Comparison of ENCODE assay signal across 21 cellular contexts in the genomic region with DNA sequence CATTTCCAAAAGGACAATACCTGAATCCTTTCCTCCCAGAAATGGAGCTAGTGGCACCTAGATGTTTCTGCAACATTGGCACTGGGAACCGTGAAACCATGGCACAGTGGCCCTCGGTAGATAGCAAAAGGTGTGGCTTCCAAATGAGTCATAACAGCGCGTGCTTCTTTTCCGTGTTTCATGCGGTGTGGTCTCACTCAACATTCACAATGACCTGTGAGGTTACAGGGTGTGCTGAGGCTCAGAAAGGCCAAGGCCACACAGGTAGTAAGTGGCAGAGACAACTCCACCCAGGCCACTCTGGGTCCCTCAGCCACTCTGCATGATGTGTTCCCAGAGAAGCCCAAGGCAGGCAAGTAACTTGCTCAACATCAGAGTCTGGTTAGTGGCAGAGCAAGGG.
DNase-seq lines count a peak whose midpoint lies in the region; ATAC-seq and TF ChIP-seq lines count a peak whose summit lies in the region.
"Had no signal": no experiment of that assay in that cellular context is flagged by ENCODE, and none has a peak within 500 bp of the region (broad histone marks: within the 10 kb centered on the region; RNA-seq: fewer than 3 reads in every experiment).

No MANE protein-coding gene starts in this region.

- H3K27ac Mint-ChIP-seq in activated CD8-positive, alpha-beta T cell treated with anti-CD3 and anti-CD28 coated beads for 36 hours = no peak overlapping the region
- H3K27ac Mint-ChIP-seq in activated CD8-positive, alpha-beta T cell treated with anti-CD3 and anti-CD28 coated beads, Interleukin-2, amount 10 ng/mL, durations not matched to agents 7 days and 5 days = no peak overlapping the region
- peak overlapping the region in 1 of 2 donors; percentile 14 for H3K27ac Mint-ChIP-seq in effector memory CD8-positive, alpha-beta T cell
- H3K27ac Mint-ChIP-seq in stimulated activated effector memory CD8-positive, alpha-beta T cell treated with anti-CD3 and anti-CD28 coated beads, Interleukin-12 subunit alpha, Interleukin-12 subunit beta, amount 100 ng/mL, for 72 hours = no peak overlapping the region
- no peak overlapping the region for H3K27ac Mint-ChIP-seq in CD4-positive, alpha-beta T cell
- H3K27ac Mint-ChIP-seq: activated naive CD8-positive, alpha-beta T cell had no signal

- H3K27ac ChIP-seq in CD4-positive, alpha-beta T cell (ENCODE audit: low read depth, low read length) = no peak overlapping the region
- H3K27ac ChIP-seq: body of pancreas, coronary artery, heart right ventricle, lower lobe of right lung, sigmoid colon had no signal

- H3K9me3 ChIP-seq in CD4-positive, alpha-beta T cell (ENCODE audit: control insufficient read depth, low read length) = no peaks in the 10 kb centered on the region
- H3K9me3 ChIP-seq: body of pancreas, heart right ventricle, lower lobe of right lung, sigmoid colon had no signal

- no peaks in the 10 kb centered on the region for H3K27me3 Mint-ChIP-seq in activated CD8-positive, alpha-beta T cell treated with anti-CD3 and anti-CD28 coated beads for 36 hours
- H3K27me3 Mint-ChIP-seq in activated CD8-positive, alpha-beta T cell treated with anti-CD3 and anti-CD28 coated beads, Interleukin-2, amount 10 ng/mL, durations not matched to agents 7 days and 5 days (ENCODE audit: low read depth) = no peaks in the 10 kb centered on the region
- no peaks in the 10 kb centered on the region for H3K27me3 Mint-ChIP-seq in effector memory CD8-positive, alpha-beta T cell
- no peaks in the 10 kb centered on the region for H3K27me3 Mint-ChIP-seq in CD4-positive, alpha-beta T cell
- H3K27me3 Mint-ChIP-seq: activated naive CD8-positive, alpha-beta T cell; T-cell had no signal

- no peaks in the 10 kb centered on the region for H3K27me3 ChIP-seq in CD4-positive, alpha-beta T cell (ENCODE audit: control insufficient read depth, insufficient read depth, low read length)
- H3K27me3 ChIP-seq: body of pancreas, heart right ventricle, sigmoid colon had no signal

- no peaks in the 10 kb centered on the region for H3K4me1 Mint-ChIP-seq in activated CD8-positive, alpha-beta T cell treated with anti-CD3 and anti-CD28 coated beads for 36 hours (ENCODE audit: low read depth)
- H3K4me1 Mint-ChIP-seq in activated CD8-positive, alpha-beta T cell treated with anti-CD3 and anti-CD28 coated beads, Interleukin-2, amount 10 ng/mL, durations not matched to agents 7 days and 5 days (ENCODE audit: low read depth) = no peaks in the 10 kb centered on the region
- peaks cover 9 to 18% of the 10 kb centered on the region in 2 donors for H3K4me1 Mint-ChIP-seq in effector memory CD8-positive, alpha-beta T cell (ENCODE audit: low read depth in 2 of 2)
- peaks cover 26% of the 10 kb centered on the region for H3K4me1 Mint-ChIP-seq in stimulated activated effector memory CD8-positive, alpha-beta T cell treated with anti-CD3 and anti-CD28 coated beads, Interleukin-12 subunit alpha, Interleukin-12 subunit beta, amount 100 ng/mL, for 72 hours
- H3K4me1 Mint-ChIP-seq in CD4-positive, alpha-beta T cell (ENCODE audit: low read depth) = no peaks in the 10 kb centered on the region
- H3K4me1 Mint-ChIP-seq: naive B cell had no signal

- no peaks in the 10 kb centered on the region for H3K9me3 Mint-ChIP-seq in activated CD8-positive, alpha-beta T cell treated with anti-CD3 and anti-CD28 coated beads for 36 hours
- H3K9me3 Mint-ChIP-seq in activated CD8-positive, alpha-beta T cell treated with anti-CD3 and anti-CD28 coated beads, Interleukin-2, amount 10 ng/mL, durations not matched to agents 7 days and 5 days (ENCODE audit: insufficient read depth) = no peaks in the 10 kb centered on the region
- H3K9me3 Mint-ChIP-seq in effector memory CD8-positive, alpha-beta T cell = no peaks in the 10 kb centered on the region
- H3K9me3 Mint-ChIP-seq in stimulated activated effector memory CD8-positive, alpha-beta T cell treated with anti-CD3 and anti-CD28 coated beads, Interleukin-12 subunit alpha, Interleukin-12 subunit beta, amount 100 ng/mL, for 72 hours = no peaks in the 10 kb centered on the region
- H3K9me3 Mint-ChIP-seq in CD4-positive, alpha-beta T cell = no peaks in the 10 kb centered on the region
- H3K9me3 Mint-ChIP-seq: naive B cell, T-cell had no signal

- no peaks in the 10 kb centered on the region for H3K36me3 Mint-ChIP-seq in activated CD8-positive, alpha-beta T cell treated with anti-CD3 and anti-CD28 coated beads for 36 hours (ENCODE audit: low read depth)
- no peaks in the 10 kb centered on the region for H3K36me3 Mint-ChIP-seq in activated CD8-positive, alpha-beta T cell treated with anti-CD3 and anti-CD28 coated beads, Interleukin-2, amount 10 ng/mL, durations not matched to agents 7 days and 5 days (ENCODE audit: low read depth)
- no peaks in the 10 kb centered on the region for H3K36me3 Mint-ChIP-seq in effector memory CD8-positive, alpha-beta T cell (ENCODE audit: insufficient read depth)
- no peaks in the 10 kb centered on the region for H3K36me3 Mint-ChIP-seq in stimulated activated effector memory CD8-positive, alpha-beta T cell treated with anti-CD3 and anti-CD28 coated beads, Interleukin-12 subunit alpha, Interleukin-12 subunit beta, amount 100 ng/mL, for 72 hours
- H3K36me3 Mint-ChIP-seq in CD4-positive, alpha-beta T cell (ENCODE audit: low read depth) = no peaks in the 10 kb centered on the region
- H3K36me3 Mint-ChIP-seq: activated naive CD8-positive, alpha-beta T cell; naive B cell had no signal

- no peak for TF ChIP-seq CTCF in activated CD8-positive, alpha-beta T cell treated with anti-CD3 and anti-CD28 coated beads for 36 hours (IDR thresholded peaks at IDR 0.05)
- no peak for TF ChIP-seq CTCF in CD4-positive, alpha-beta T cell (IDR thresholded peaks at IDR 0.05)

- CTCF ChIA-PET in activated CD8-positive, alpha-beta T cell treated with anti-CD3 and anti-CD28 coated beads for 36 hours (lab: Charles Lee) = interaction anchor here (1.0 to 1.5 kb wide), 2 partner anchors 28 to 45 kb away, joined by 4 read pairs; no protein-coding TSS in a partner anchor
- CTCF ChIA-PET in activated CD8-positive, alpha-beta T cell treated with anti-CD3 and anti-CD28 coated beads, Interleukin-2, amount 10 ng/mL, durations not matched to agents 7 days and 5 days (lab: Charles Lee) = interaction anchor here (1.0 to 1.6 kb wide), 3 partner anchors 11 to 326 kb away, joined by 3 read pairs; no protein-coding TSS in a partner anchor
- CTCF ChIA-PET in CD4-positive, alpha-beta T cell (lab: Charles Lee) = no interaction called here

- POLR2A ChIA-PET in activated CD8-positive, alpha-beta T cell treated with anti-CD3 and anti-CD28 coated beads for 36 hours (lab: Charles Lee) = no interaction called here
- POLR2A ChIA-PET in activated CD8-positive, alpha-beta T cell treated with anti-CD3 and anti-CD28 coated beads, Interleukin-2, amount 10 ng/mL, durations not matched to agents 7 days and 5 days (lab: Charles Lee) = no interaction called here
- POLR2A ChIA-PET in CD4-positive, alpha-beta T cell (lab: Charles Lee) = no interaction called here

- no peak for DNase-seq in activated CD8-positive, alpha-beta T cell treated with anti-CD3 and anti-CD28 coated beads for 36 hours
- DNase-seq in activated CD8-positive, alpha-beta T cell treated with anti-CD3 and anti-CD28 coated beads, Interleukin-2, amount 10 ng/mL, durations not matched to agents 7 days and 5 days = no peak
- peak; percentile 32 for DNase-seq in HPDE6-E6E7 (ENCODE audit: extremely low spot score)
- DNase-seq in effector memory CD8-positive, alpha-beta T cell = no peak
- DNase-seq in stimulated activated effector memory CD8-positive, alpha-beta T cell treated with anti-CD3 and anti-CD28 coated beads, Interleukin-12 subunit alpha, Interleukin-12 subunit beta, amount 100 ng/mL, for 72 hours (ENCODE audit: low spot score in 2 of 2) = no peak
- no peak for DNase-seq in CD4-positive, alpha-beta T cell
- no peak for DNase-seq in stimulated activated CD4-positive, alpha-beta T cell treated with anti-CD3 and anti-CD28 coated beads, Interleukin-2, amount 100 ng/mL, for 48 hours
- DNase-seq: activated CD4-positive, alpha-beta T cell treated with anti-CD3 and anti-CD28 coated beads, Interleukin-2, amount 50 U/mL, for 4 hours; activated T-cell treated with anti-CD3 and anti-CD28 coated beads, Interleukin-2, amount 50 U/mL, for 48 hours; body of pancreas; heart right ventricle; lower lobe of right lung; naive B cell; NCI-H524; posterior cingulate gyrus; SHP77; sigmoid colon; T-cell had no signal

- intact Hi-C loops in activated CD8-positive, alpha-beta T cell treated with anti-CD3 and anti-CD28 coated beads for 36 hours (cut with micrococcal nuclease) = no loop called here
- intact Hi-C loops in CD4-positive, alpha-beta T cell (cut with DNase I, micrococcal nuclease) = no loop called here

- ATAC-seq in activated CD8-positive, alpha-beta T cell treated with anti-CD3 and anti-CD28 coated beads for 36 hours = peak; percentile 24
- ATAC-seq in activated CD8-positive, alpha-beta T cell treated with anti-CD3 and anti-CD28 coated beads, Interleukin-2, amount 10 ng/mL, durations not matched to agents 7 days and 5 days = no peak
- peak; percentile 35 for ATAC-seq in effector memory CD8-positive, alpha-beta T cell (replicated peaks)
- peak; percentile 81 for ATAC-seq in stimulated activated effector memory CD8-positive, alpha-beta T cell treated with anti-CD3 and anti-CD28 coated beads, Interleukin-12 subunit alpha, Interleukin-12 subunit beta, amount 100 ng/mL, for 72 hours
- ATAC-seq in CD4-positive, alpha-beta T cell (ENCODE audit: poor library complexity) = no peak
- ATAC-seq in GM21515 (IDR thresholded peaks at IDR 0.05; ENCODE audit: unreplicated experiment) = no peak
- ATAC-seq: body of pancreas, heart right ventricle, lower lobe of right lung had no signal

- no peak overlapping the region for H3K4me3 Mint-ChIP-seq in activated CD8-positive, alpha-beta T cell treated with anti-CD3 and anti-CD28 coated beads for 36 hours
- H3K4me3 Mint-ChIP-seq in activated CD8-positive, alpha-beta T cell treated with anti-CD3 and anti-CD28 coated beads, Interleukin-2, amount 10 ng/mL, durations not matched to agents 7 days and 5 days = no peak overlapping the region
- no peak overlapping the region for H3K4me3 Mint-ChIP-seq in effector memory CD8-positive, alpha-beta T cell
- no peak overlapping the region for H3K4me3 Mint-ChIP-seq in stimulated activated effector memory CD8-positive, alpha-beta T cell treated with anti-CD3 and anti-CD28 coated beads, Interleukin-12 subunit alpha, Interleukin-12 subunit beta, amount 100 ng/mL, for 72 hours
- H3K4me3 Mint-ChIP-seq in CD4-positive, alpha-beta T cell = no peak overlapping the region
- H3K4me3 Mint-ChIP-seq: activated naive CD8-positive, alpha-beta T cell; naive B cell; T-cell had no signal

Comparison
In these comparisons a context has a peak if more than half of its experiments do, and no peak if none do; other contexts are left out.
1. ATAC-seq: peak in activated CD8-positive, alpha-beta T cell treated with anti-CD3 and anti-CD28 coated beads for 36 hours (single experiment), effector memory CD8-positive, alpha-beta T cell (single experiment) and stimulated activated effector memory CD8-positive, alpha-beta T cell treated with anti-CD3 and anti-CD28 coated beads, Interleukin-12 subunit alpha, Interleukin-12 subunit beta, amount 100 ng/mL, for 72 hours (single experiment); none in activated CD8-positive, alpha-beta T cell treated with anti-CD3 and anti-CD28 coated beads, Interleukin-2, amount 10 ng/mL, durations not matched to agents 7 days and 5 days (single experiment), CD4-positive, alpha-beta T cell (single experiment) and GM21515 (single experiment).